Comparison of ENCODE assay signal across 11 cellular contexts in the genomic region with DNA sequence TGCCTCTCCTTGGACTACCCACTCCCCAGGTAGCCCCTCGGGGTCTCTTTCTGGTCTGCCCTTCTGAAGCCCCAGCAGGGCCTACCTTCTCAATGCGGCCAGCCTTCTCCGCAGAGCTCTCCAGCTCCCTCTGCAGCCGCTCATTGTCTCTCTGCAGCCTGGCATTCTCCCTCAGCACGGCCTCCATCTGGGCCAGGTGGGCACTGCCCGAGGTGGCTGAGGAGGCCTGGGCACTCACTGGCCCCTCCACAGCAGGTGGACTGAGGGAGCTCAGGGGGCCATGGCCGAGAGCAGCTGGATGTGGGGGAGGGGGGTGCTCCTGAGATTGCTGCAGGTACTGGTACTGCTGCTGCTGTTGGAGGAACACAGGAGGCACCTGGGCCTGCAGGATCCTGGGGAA. TPM values are rescaled to one million over a fixed set of nuclear protein-coding genes. Genes with fewer than 3 reads are reported as not detected.
DNase-seq lines count a peak whose midpoint lies in the region; ATAC-seq and TF ChIP-seq lines count a peak whose summit lies in the region.
"Had no signal": no experiment of that assay in that cellular context is flagged by ENCODE, and none has a peak within 500 bp of the region (broad histone marks: within the 10 kb centered on the region; RNA-seq: fewer than 3 reads in every experiment).

No MANE protein-coding gene starts in this region.

- peaks cover 26 to 29% (median 27%) of the 10 kb centered on the region in 3 donors for H3K4me1 Mint-ChIP-seq in T-cell

- H3K23ac ChIP-seq in mesendoderm (ENCODE audit: low read length), result no peak overlapping the region

- H3K27me3 ChIP-seq in mesendoderm (ENCODE audit: insufficient read depth, low read length, poor library complexity) (no peaks in the 10 kb centered on the region), thyroid gland (no peaks in the 10 kb centered on the region)

- no peaks in the 10 kb centered on the region for H3K9me3 Mint-ChIP-seq in T-cell
- H3K9me3 Mint-ChIP-seq: activated CD4-positive, alpha-beta T cell treated with anti-CD3 and anti-CD28 coated beads, Interleukin-2, amount 10 ng/mL, durations not matched to agents 24 days and 14 days; activated naive CD4-positive, alpha-beta T cell treated with anti-CD3 and anti-CD28 coated beads, Interleukin-2, amount 50 U/mL, for 24 hours had no signal

- H3K27ac Mint-ChIP-seq in T-cell, result no peak overlapping the region
- H3K27ac Mint-ChIP-seq: activated CD4-positive, alpha-beta T cell treated with anti-CD3 and anti-CD28 coated beads, Interleukin-2, amount 10 ng/mL, durations not matched to agents 24 days and 14 days; activated naive CD4-positive, alpha-beta T cell treated with anti-CD3 and anti-CD28 coated beads, Interleukin-2, amount 50 U/mL, for 24 hours had no signal

- no peak overlapping the region for H3K18ac ChIP-seq in mesendoderm (ENCODE audit: low read length)

- H3K27me3 Mint-ChIP-seq in T-cell, result peaks cover 0 to 5% of the 10 kb centered on the region in 2 donors
- H3K27me3 Mint-ChIP-seq: activated naive CD4-positive, alpha-beta T cell treated with anti-CD3 and anti-CD28 coated beads, Interleukin-2, amount 50 U/mL, for 24 hours had no signal

- H3K9ac ChIP-seq in mesendoderm (ENCODE audit: low read length), result no peak overlapping the region

- ATAC-seq in T-cell (replicated peaks in 1 of 4), result no peak

- H3K4me3 Mint-ChIP-seq in T-cell, result no peak overlapping the region
- H3K4me3 Mint-ChIP-seq: activated CD4-positive, alpha-beta T cell treated with anti-CD3 and anti-CD28 coated beads, Interleukin-2, amount 10 ng/mL, durations not matched to agents 24 days and 14 days; activated naive CD4-positive, alpha-beta T cell treated with anti-CD3 and anti-CD28 coated beads, Interleukin-2, amount 50 U/mL, for 24 hours had no signal

- no peak overlapping the region for H4K8ac ChIP-seq in mesendoderm (ENCODE audit: low read depth, low read length)

- H3K4me3 ChIP-seq in mesendoderm (ENCODE audit: low read length) (no peak overlapping the region), thyroid gland (replicated peaks in 1 of 3) (no peak overlapping the region)

- peak; percentile 20 for DNase-seq in HuH-7.5 (ENCODE audit: low spot score)
- DNase-seq in cerebellar cortex (ENCODE audit: low spot score), result peak; percentile 24
- DNase-seq in mesendoderm, result no peak
- DNase-seq in thyroid gland, result peak in 1 of 2 donors; percentile 2
- no peak for DNase-seq in COLO829 (ENCODE audit: low spot score)
- DNase-seq in T-cell, result no peak
- no peak for DNase-seq in NCI-H2171 (lab: John Stamatoyannopoulos, UW)
- DNase-seq: activated CD4-positive, alpha-beta T cell treated with anti-CD3 and anti-CD28 coated beads, Interleukin-2, amount 10 ng/mL, durations not matched to agents 24 days and 14 days; DND-41; NCI-H524 treated with DMSO at 0.1 percent for 48 hours had no signal

- H2BK5ac ChIP-seq in mesendoderm (ENCODE audit: low read length), result no peak overlapping the region

- peak overlapping the region; percentile 46 for H3K56ac ChIP-seq in mesendoderm (ENCODE audit: low read length)

- H3K4me1 ChIP-seq in mesendoderm (ENCODE audit: control insufficient read depth, low read depth, low read length) (peaks cover 31% of the 10 kb centered on the region), thyroid gland (peaks cover 72 to 98% of the 10 kb centered on the region in 2 donors)

- H4K5ac ChIP-seq in mesendoderm (ENCODE audit: low read length), result no peak overlapping the region

- H3K9me3 ChIP-seq in thyroid gland, result no peaks in the 10 kb centered on the region

- CTCF ChIA-PET in T-cell (lab: Charles Lee), result no interaction called here

- H2BK15ac ChIP-seq in mesendoderm (replicated peaks; ENCODE audit: low read depth), result no peak overlapping the region

- H2AK5ac ChIP-seq in mesendoderm (ENCODE audit: low read length), result no peak overlapping the region

- H3K79me2 ChIP-seq in mesendoderm (ENCODE audit: control insufficient read depth, insufficient read depth, low read length), result peaks cover 52% of the 10 kb centered on the region

- POLR2A ChIA-PET in T-cell (lab: Charles Lee), result no interaction called here

- TF ChIP-seq POLR2A in thyroid gland (IDR thresholded peaks at IDR 0.05), result no peak

- no peak overlapping the region for H2BK120ac ChIP-seq in mesendoderm (ENCODE audit: low read depth, low read length)

- H3K27ac ChIP-seq in mesendoderm (ENCODE audit: low read depth, low read length) (peak overlapping the region; percentile 84), thyroid gland (peak overlapping the region in 2 of 3 donors; percentile 100)

- H3K36me3 Mint-ChIP-seq in T-cell, result no peaks in the 10 kb centered on the region
- H3K36me3 Mint-ChIP-seq: activated naive CD4-positive, alpha-beta T cell treated with anti-CD3 and anti-CD28 coated beads, Interleukin-2, amount 50 U/mL, for 24 hours had no signal

- H3K4me2 ChIP-seq in mesendoderm (ENCODE audit: low read length), result no peak overlapping the region

- H3K36me3 ChIP-seq in mesendoderm (ENCODE audit: control insufficient read depth, insufficient read depth, low read length) (peaks cover 29% of the 10 kb centered on the region), thyroid gland (peaks cover 73 to 81% of the 10 kb centered on the region in 2 donors)

- no peak for TF ChIP-seq CTCF in thyroid gland (IDR thresholded peaks at IDR 0.05)

- peaks cover 13% of the 10 kb centered on the region for H3K79me1 ChIP-seq in mesendoderm (ENCODE audit: low read length)

- no peak overlapping the region for H3K4ac ChIP-seq in mesendoderm (ENCODE audit: low read depth, low read length)

- intact Hi-C loops in thyroid gland (cut with DNase I), result no loop called here

- no CpG with 5 or more reads among the region's 7 CpGs for WGBS in mesendoderm (ENCODE audit: extremely low coverage, insufficient coverage, low lambda C conversion rate)
- WGBS in thyroid gland, 2 donors, result 80 to 83% methylated on average over 2 to 7 of the region's 7 CpGs

RNA-seq across cellular contexts. Expression of a gene that starts 6.8 kb away (rescaled TPM):
- polyA plus RNA-seq in mesendoderm (2013, experiment 1 of 2), result 110 TPM
- polyA plus RNA-seq in mesendoderm (2013, experiment 2 of 2), result 105 TPM
- total RNA-seq in thyroid gland (100 to 1,000 TPM in 3 of 4 donors, 10 to 100 TPM in 1; 76.0 to 149 (median 117) TPM), T-cell (under 1 TPM in 3 of 5 donors, not detected in 2; 0.20 to 0.96 (median 0.76) TPM)
- total RNA-seq: activated CD4-positive, alpha-beta T cell treated with anti-CD3 and anti-CD28 coated beads, Interleukin-2, amount 10 ng/mL, durations not matched to agents 24 days and 14 days had no signal

Comparison
In these comparisons a context has a peak if more than half of its experiments do, and no peak if none do; other contexts are left out.
1. DNase-seq: peak in HuH-7.5 (single experiment) and cerebellar cortex (single experiment); none in mesendoderm (single experiment), COLO829 (single experiment), T-cell (0 of 34) and NCI-H2171 (single experiment).
2. RNA of a gene that starts 6.8 kb away (total RNA-seq): 76.0 to 149 TPM in thyroid gland; 0.20 to 0.96 TPM in T-cell; every median in the first group is over 10 times any median in the second.